9 cellular contexts compared by ENCODE assay signal in genomic region chr7:22110227-22110839, GRCh38.
DNase-seq lines count a peak whose midpoint lies in the region; ATAC-seq and TF ChIP-seq lines count a peak whose summit lies in the region.
"Had no signal": no experiment of that assay in that cellular context is flagged by ENCODE, and none has a peak within 500 bp of the region (broad histone marks: within the 10 kb centered on the region; RNA-seq: fewer than 3 reads in every experiment).

No MANE protein-coding gene starts in this region.

- no peaks in the 10 kb centered on the region for H3K36me3 Mint-ChIP-seq in activated T-helper 17 cell treated with anti-CD3 and anti-CD28 coated beads, Interleukin-2, amount 50 U/mL, for 72 hours (ENCODE audit: low read depth)
- H3K36me3 Mint-ChIP-seq: activated naive CD8-positive, alpha-beta T cell had no signal

- peak; percentile 88 for DNase-seq in DMS 273 (lab: John Stamatoyannopoulos, UW; ENCODE audit: unreplicated experiment)
- DNase-seq in M059J (ENCODE audit: low read depth), result peak; percentile 76
- no peak for DNase-seq in RWPE2 (ENCODE audit: low spot score)
- DNase-seq in fibroblast of the conjunctiva (ENCODE audit: low read depth), result peak; percentile 82
- peak in 53 of 56 donors; percentile 11 to 93 (median 78) for DNase-seq in nucleus accumbens (lab: John Stamatoyannopoulos, UW)
- DNase-seq in thoracic aorta (ENCODE audit: low spot score), result no peak

- H3K4me3 ChIP-seq in RWPE2 (ENCODE audit: severe bottlenecking), result no peak overlapping the region
- H3K4me3 ChIP-seq in thoracic aorta, result no peak overlapping the region

- H3K36me3 ChIP-seq in RWPE2 (ENCODE audit: low read depth), result no peaks in the 10 kb centered on the region
- no peaks in the 10 kb centered on the region for H3K36me3 ChIP-seq in thoracic aorta

- TF ChIP-seq CTCF in RWPE2 (IDR thresholded peaks at IDR 0.05; ENCODE audit: poor library complexity, severe bottlenecking) (peak; percentile 92), thoracic aorta (IDR thresholded peaks at IDR 0.05) (peak; percentile 78)

- H3K9me3 Mint-ChIP-seq in activated T-helper 17 cell treated with anti-CD3 and anti-CD28 coated beads, Interleukin-2, amount 50 U/mL, for 72 hours, result no peaks in the 10 kb centered on the region

- H3K9me3 ChIP-seq in RWPE2 (ENCODE audit: severe bottlenecking) (no peaks in the 10 kb centered on the region), thoracic aorta (no peaks in the 10 kb centered on the region)

- H3K27ac Mint-ChIP-seq in activated T-helper 17 cell treated with anti-CD3 and anti-CD28 coated beads, Interleukin-2, amount 50 U/mL, for 72 hours, result no peak overlapping the region
- H3K27ac Mint-ChIP-seq: activated naive CD8-positive, alpha-beta T cell had no signal

- no peaks in the 10 kb centered on the region for H3K4me1 Mint-ChIP-seq in activated T-helper 17 cell treated with anti-CD3 and anti-CD28 coated beads, Interleukin-2, amount 50 U/mL, for 72 hours

- no peaks in the 10 kb centered on the region for H3K27me3 ChIP-seq in RWPE2 (ENCODE audit: insufficient read depth, poor library complexity, severe bottlenecking)
- H3K27me3 ChIP-seq in thoracic aorta (replicated peaks; ENCODE audit: insufficient read depth), result no peaks in the 10 kb centered on the region

- H3K4me3 Mint-ChIP-seq in activated T-helper 17 cell treated with anti-CD3 and anti-CD28 coated beads, Interleukin-2, amount 50 U/mL, for 72 hours, result no peak overlapping the region
- H3K4me3 Mint-ChIP-seq: activated naive CD8-positive, alpha-beta T cell had no signal

- H3K27me3 Mint-ChIP-seq in activated T-helper 17 cell treated with anti-CD3 and anti-CD28 coated beads, Interleukin-2, amount 50 U/mL, for 72 hours, result peaks cover 14% of the 10 kb centered on the region
- H3K27me3 Mint-ChIP-seq: activated naive CD8-positive, alpha-beta T cell had no signal

- no peaks in the 10 kb centered on the region for H3K4me1 ChIP-seq in RWPE2 (ENCODE audit: insufficient read depth, poor library complexity, severe bottlenecking)
- no peaks in the 10 kb centered on the region for H3K4me1 ChIP-seq in thoracic aorta (ENCODE audit: control insufficient read depth in 1 of 2, low read depth in 2 of 2)

- no peak overlapping the region for H3K27ac ChIP-seq in RWPE2 (ENCODE audit: poor library complexity, severe bottlenecking)
- no peak overlapping the region for H3K27ac ChIP-seq in thoracic aorta

- ATAC-seq in GM21576 (IDR thresholded peaks at IDR 0.05; ENCODE audit: unreplicated experiment) (peak; percentile 71), RWPE2 (ENCODE audit: low read depth) (peak; percentile 87), thoracic aorta (ENCODE audit: insufficient number of reproducible peaks, low FRiP score, low read depth) (peak; percentile 80)
- ATAC-seq in activated T-helper 17 cell treated with anti-CD3 and anti-CD28 coated beads, Interleukin-2, amount 50 U/mL, for 72 hours (replicated peaks), result peak; percentile 67

Comparison
In these comparisons a context has a peak if more than half of its experiments do, and no peak if none do; other contexts are left out.
1. DNase-seq: peak in DMS 273 (single experiment), M059J (single experiment), fibroblast of the conjunctiva (single experiment) and nucleus accumbens (53 of 56); none in RWPE2 (single experiment) and thoracic aorta (single experiment).
2. Peak in every context shown above with its lines, with median percentiles within 50 percentile points of each other: ATAC-seq.